ENCODE assay signal across 1 cellular context in the genomic region with DNA sequence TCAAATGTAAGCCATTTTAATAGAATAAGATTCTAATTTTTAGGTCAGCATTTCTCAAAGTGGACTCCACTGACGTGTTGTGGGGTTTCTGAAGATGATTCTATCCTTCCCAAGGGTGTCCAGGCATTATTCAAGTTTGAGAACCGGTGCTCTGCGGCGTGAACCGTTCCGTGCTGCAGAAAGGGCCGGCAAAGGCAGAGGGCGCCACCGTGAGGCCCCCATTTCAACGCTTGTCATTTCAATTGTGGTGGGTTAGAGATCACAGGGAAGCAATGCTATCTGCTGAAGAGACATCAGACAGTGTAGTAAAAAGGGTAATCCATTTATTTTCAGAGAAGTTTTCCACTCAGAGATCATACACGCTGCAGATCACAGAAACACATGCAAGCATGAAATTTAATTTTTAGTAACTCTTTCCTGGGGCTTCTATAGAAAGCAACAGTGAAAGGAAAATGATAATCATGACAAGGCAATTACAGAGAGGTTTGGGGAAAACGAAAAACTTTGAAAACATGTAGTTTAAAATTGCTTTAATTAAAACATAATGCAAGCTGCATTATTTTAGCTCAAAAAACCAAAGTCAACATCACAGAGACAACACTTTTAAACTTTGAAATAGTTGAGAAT.
A peak's percentile ranks its signal among the peaks of the same experiment; 100 is the strongest.
TF ChIP-seq lines count a peak whose summit lies in the region.

No MANE protein-coding gene starts in this region.

TF ChIP-seq in K562, 482 proteins besides CTCF, POLR2A, EP300 and RAD21 (continued from another document):
- TF ChIP-seq ZFP36 (IDR thresholded peaks at IDR 0.05; ENCODE audit: low read depth, low read length, partially characterized antibody) (peak; percentile 43), ZKSCAN3 (CRISPR knock-in tag; IDR thresholded peaks at IDR 0.05) (no peak), PTTG1 (tag; IDR thresholded peaks at IDR 0.05; ENCODE audit: low read depth) (no peak), SP2 (IDR thresholded peaks at IDR 0.05; ENCODE audit: extremely low read depth, low read depth, low read length, poor library complexity, severe bottlenecking) (no peak), TEAD1 (CRISPR knock-in tag; IDR thresholded peaks at IDR 0.05) (no peak), CXXC5 (CRISPR knock-in tag; IDR thresholded peaks at IDR 0.05) (0 out of 2 replicates have a peak, but pooled peaks have one; percentile 24)
- TF ChIP-seq, protein P1, sequence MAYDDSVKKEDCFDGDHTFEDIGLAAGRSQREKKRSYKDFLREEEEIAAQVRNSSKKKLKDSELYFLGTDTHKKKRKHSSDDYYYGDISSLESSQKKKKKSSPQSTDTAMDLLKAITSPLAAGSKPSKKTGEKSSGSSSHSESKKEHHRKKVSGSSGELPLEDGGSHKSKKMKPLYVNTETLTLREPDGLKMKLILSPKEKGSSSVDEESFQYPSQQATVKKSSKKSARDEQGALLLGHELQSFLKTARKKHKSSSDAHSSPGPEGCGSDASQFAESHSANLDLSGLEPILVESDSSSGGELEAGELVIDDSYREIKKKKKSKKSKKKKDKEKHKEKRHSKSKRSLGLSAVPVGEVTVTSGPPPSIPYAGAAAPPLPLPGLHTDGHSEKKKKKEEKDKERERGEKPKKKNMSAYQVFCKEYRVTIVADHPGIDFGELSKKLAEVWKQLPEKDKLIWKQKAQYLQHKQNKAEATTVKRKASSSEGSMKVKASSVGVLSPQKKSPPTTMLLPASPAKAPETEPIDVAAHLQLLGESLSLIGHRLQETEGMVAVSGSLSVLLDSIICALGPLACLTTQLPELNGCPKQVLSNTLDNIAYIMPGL (CRISPR knock-in tag; IDR thresholded peaks at IDR 0.05), result no peak
TF ChIP-seq in K562: peak in this region for 9.
